14 cellular contexts compared by ENCODE assay signal in genomic region chr10:103715430-103715829, GRCh38.
DNase-seq lines count a peak whose midpoint lies in the region; ATAC-seq and TF ChIP-seq lines count a peak whose summit lies in the region.
"Had no signal": no experiment of that assay in that cellular context is flagged by ENCODE, and none has a peak within 500 bp of the region (broad histone marks: within the 10 kb centered on the region; RNA-seq: fewer than 3 reads in every experiment).

No MANE protein-coding gene starts in this region.

- H3K4me1 Mint-ChIP-seq in mesothelial cell of epicardium: peaks cover 37% of the 10 kb centered on the region

- H3K27ac Mint-ChIP-seq in mesothelial cell of epicardium: peak overlapping the region; percentile 4

- no peaks in the 10 kb centered on the region for H3K36me3 Mint-ChIP-seq in mesothelial cell of epicardium
- H3K36me3 Mint-ChIP-seq: CD4-positive, CD25-positive, alpha-beta regulatory T cell had no signal

- peak overlapping the region; percentile 91 for H3K27ac ChIP-seq in cingulate gyrus (ENCODE audit: low read depth, low read length)
- H3K27ac ChIP-seq: hepatocyte, KMS-11 had no signal

- H3K4me3 Mint-ChIP-seq in mesothelial cell of epicardium: no peak overlapping the region
- H3K4me3 Mint-ChIP-seq: CD4-positive, CD25-positive, alpha-beta regulatory T cell had no signal

- H3K9me3 Mint-ChIP-seq in mesothelial cell of epicardium: no peaks in the 10 kb centered on the region
- H3K9me3 Mint-ChIP-seq: CD4-positive, CD25-positive, alpha-beta regulatory T cell had no signal

- H3K27me3 Mint-ChIP-seq in mesothelial cell of epicardium (ENCODE audit: low read depth): no peaks in the 10 kb centered on the region
- H3K27me3 Mint-ChIP-seq: CD4-positive, CD25-positive, alpha-beta regulatory T cell had no signal

- ATAC-seq in HG03378 (IDR thresholded peaks at IDR 0.05; ENCODE audit: unreplicated experiment) (no peak), HG02763 (IDR thresholded peaks at IDR 0.05; ENCODE audit: unreplicated experiment) (no peak), GM18520 (IDR thresholded peaks at IDR 0.05; ENCODE audit: unreplicated experiment) (no peak)
- ATAC-seq: stimulated activated naive CD8-positive, alpha-beta T cell treated with anti-CD3 and anti-CD28 coated beads, Interleukin-15, Interleukin-2, amounts not matched to agents 100 U/mL and 50 U/mL, for 24 hours had no signal

- DNase-seq in AG09319 (ENCODE audit: extremely low read depth, low read depth): peak; percentile 31
- DNase-seq in NCI-H226: peak; percentile 68
- DNase-seq in mesothelial cell of epicardium (ENCODE audit: low spot score in 2 of 2, unreplicated experiment in 2 of 2): no peak
- no peak for DNase-seq in activated CD4-positive, CD25-positive, alpha-beta regulatory T cell treated with anti-CD3 and anti-CD28 coated beads, Interleukin-2, amount 50 U/mL, for 72 hours
- DNase-seq: aorta; CD4-positive, CD25-positive, alpha-beta regulatory T cell; NCI-H510A; stimulated activated naive CD8-positive, alpha-beta T cell treated with anti-CD3 and anti-CD28 coated beads, Interleukin-15, Interleukin-2, amounts not matched to agents 100 U/mL and 50 U/mL, for 24 hours had no signal

- TF ChIP-seq CTCF in AG09319 (IDR thresholded peaks at IDR 0.05; ENCODE audit: low read depth, low read length): no peak
- no peak for TF ChIP-seq CTCF in mesothelial cell of epicardium (IDR thresholded peaks at IDR 0.05; ENCODE audit: unreplicated experiment)

Comparison
In these comparisons a context has a peak if more than half of its experiments do, and no peak if none do; other contexts are left out.
1. DNase-seq: peak in AG09319 (single experiment) and NCI-H226 (single experiment); none in mesothelial cell of epicardium (0 of 2) and activated CD4-positive, CD25-positive, alpha-beta regulatory T cell treated with anti-CD3 and anti-CD28 coated beads, Interleukin-2, amount 50 U/mL, for 72 hours (single experiment).